ENCODE assay signal across 1 cellular context in genomic region chr1:24951337-24951736, GRCh38.
TF ChIP-seq lines count a peak whose summit lies in the region.

No MANE protein-coding gene starts in this region.

TF ChIP-seq in IMR-90, 13 proteins besides CTCF, POLR2A, EP300 and RAD21 (continued from another document):
- no peak for TF ChIP-seq NFE2L2 (IDR thresholded peaks at IDR 0.05; ENCODE audit: low read depth, low read length)
